In genomic region chrX:133640161-133641015, GRCh38 we compare ENCODE assay signal across 26 cellular contexts.
A peak's percentile ranks its signal among the peaks of the same experiment; 100 is the strongest.
DNase-seq lines count a peak whose midpoint lies in the region; ATAC-seq and TF ChIP-seq lines count a peak whose summit lies in the region.
"Had no signal": no experiment of that assay in that cellular context is flagged by ENCODE, and none has a peak within 500 bp of the region (broad histone marks: within the 10 kb centered on the region; RNA-seq: fewer than 3 reads in every experiment).

No MANE protein-coding gene starts in this region.

- no peak overlapping the region for H3K4me2 ChIP-seq in MM.1S (ENCODE audit: low read depth, low read length)
- H3K4me2 ChIP-seq: BLaER1 treated with 17β-estradiol and CSF1 and Interleukin-3, amounts not matched to agents 10 nM and 100 nM had no signal

- peak overlapping the region in 2 of 3 experiments; percentile 3 to 4 for H3K4me3 Mint-ChIP-seq in nephron
- H3K4me3 Mint-ChIP-seq: activated naive CD8-positive, alpha-beta T cell treated with anti-CD3 and anti-CD28 coated beads, Interleukin-2, amount 50 U/mL, for 24 hours; central memory CD8-positive, alpha-beta T cell; IgD-negative memory B cell; naive thymus-derived CD4-positive, alpha-beta T cell had no signal

- H3K36me3 ChIP-seq in SJCRH30 (no peaks in the 10 kb centered on the region), MM.1S (replicated peaks; ENCODE audit: insufficient read depth, low read length) (no peaks in the 10 kb centered on the region)
- H3K36me3 ChIP-seq: BLaER1 treated with 17β-estradiol and CSF1 and Interleukin-3, amounts not matched to agents 10 nM and 100 nM; prostate gland had no signal

- H3K4me1 Mint-ChIP-seq in nephron = peaks cover 54% of the 10 kb centered on the region
- H3K4me1 Mint-ChIP-seq: activated naive CD8-positive, alpha-beta T cell treated with anti-CD3 and anti-CD28 coated beads, Interleukin-2, amount 50 U/mL, for 24 hours; central memory CD8-positive, alpha-beta T cell; IgD-negative memory B cell; naive thymus-derived CD4-positive, alpha-beta T cell had no signal

- peak; percentile 57 for DNase-seq in AG10803 (ENCODE audit: low read depth)
- DNase-seq in SJCRH30 = peak in 1 of 2 experiments; percentile 22
- peak; percentile 53 for DNase-seq in epithelial cell of esophagus (ENCODE audit: low read depth)
- DNase-seq in MM.1S = no peak
- DNase-seq in dorsolateral prefrontal cortex = no peak
- DNase-seq: activated CD4-positive, alpha-beta T cell treated with anti-CD3 and anti-CD28 coated beads for 48 hours; activated effector memory CD4-positive, alpha-beta T cell treated with Interleukin-2 at 50 U/mL for 16 hours; activated naive CD8-positive, alpha-beta T cell treated with anti-CD3 and anti-CD28 coated beads, Interleukin-2, amount 50 U/mL, for 24 hours; effector CD8-positive, alpha-beta T cell; glutamatergic neuron; GM23248; islet precursor cell; mammary epithelial cell; naive thymus-derived CD4-positive, alpha-beta T cell; NCI-H1694 treated with DMSO at 0.1 percent for 48 hours; NCI-H446 treated with DMSO at 0.1 percent for 48 hours; NK-92 treated with Interleukin-12 subunit alpha and Interleukin-12 subunit beta, amount 100 ng/mL, for 24 hours; RPMI8226; stimulated activated CD4-positive, alpha-beta T cell treated with anti-CD3 and anti-CD28 coated beads, Interleukin-4, amount 100 ng/mL, for 24 hours had no signal

- no peak overlapping the region for H3K4me3 ChIP-seq in AG10803 (ENCODE audit: low read length)
- H3K4me3 ChIP-seq in SJCRH30 = 0 out of 2 replicates have a peak overlapping the region, but pooled peaks have one; percentile 4
- no peak overlapping the region for H3K4me3 ChIP-seq in epithelial cell of esophagus (ENCODE audit: low read length)
- H3K4me3 ChIP-seq in MM.1S (ENCODE audit: low read length) = no peak overlapping the region
- no peak overlapping the region for H3K4me3 ChIP-seq in dorsolateral prefrontal cortex
- H3K4me3 ChIP-seq: BLaER1 treated with 17β-estradiol and CSF1 and Interleukin-3, amounts not matched to agents 10 nM and 100 nM; GM23248; prostate gland had no signal

- H3K27me3 ChIP-seq in SJCRH30 (no peaks in the 10 kb centered on the region), MM.1S (replicated peaks; ENCODE audit: insufficient read depth, low read length) (no peaks in the 10 kb centered on the region), dorsolateral prefrontal cortex (peaks cover 0 to 63% (median 14%) of the 10 kb centered on the region in 45 donors)

- H3K27ac Mint-ChIP-seq in nephron = peak overlapping the region; percentile 72 to 79 (median 76)
- H3K27ac Mint-ChIP-seq: activated naive CD8-positive, alpha-beta T cell treated with anti-CD3 and anti-CD28 coated beads, Interleukin-2, amount 50 U/mL, for 24 hours; IgD-negative memory B cell; naive thymus-derived CD4-positive, alpha-beta T cell had no signal

- intact Hi-C loops in dorsolateral prefrontal cortex (cut with DNase I) = no loop called here

- no peaks in the 10 kb centered on the region for H3K9me3 Mint-ChIP-seq in nephron
- H3K9me3 Mint-ChIP-seq: activated naive CD8-positive, alpha-beta T cell treated with anti-CD3 and anti-CD28 coated beads, Interleukin-2, amount 50 U/mL, for 24 hours; central memory CD8-positive, alpha-beta T cell; IgD-negative memory B cell; naive thymus-derived CD4-positive, alpha-beta T cell had no signal

- no peak for ATAC-seq in GM19463 (IDR thresholded peaks at IDR 0.05; ENCODE audit: unreplicated experiment)
- no peak for ATAC-seq in HG03097 (IDR thresholded peaks at IDR 0.05; ENCODE audit: low FRiP score, unreplicated experiment)
- ATAC-seq: activated naive CD8-positive, alpha-beta T cell treated with anti-CD3 and anti-CD28 coated beads, Interleukin-2, amount 50 U/mL, for 24 hours; naive thymus-derived CD4-positive, alpha-beta T cell had no signal

- H3F3A ChIP-seq in MM.1S (ENCODE audit: insufficient read depth, low read length) = no peaks in the 10 kb centered on the region

- H4K20me1 ChIP-seq in MM.1S (ENCODE audit: insufficient read depth, low read length) = no peaks in the 10 kb centered on the region
- H4K20me1 ChIP-seq: BLaER1 treated with 17β-estradiol and CSF1 and Interleukin-3, amounts not matched to agents 10 nM and 100 nM had no signal

- H2AFZ ChIP-seq in MM.1S (ENCODE audit: low read length) = no peak overlapping the region
- H2AFZ ChIP-seq: GM23248 had no signal

- TF ChIP-seq CTCF in AG10803 (conservative IDR thresholded peaks at IDR 0.05; ENCODE audit: low read length) (no peak), epithelial cell of esophagus (IDR thresholded peaks at IDR 0.05; ENCODE audit: insufficient read depth, low read depth, low read length, missing control alignments) (no peak), nephron (IDR thresholded peaks at IDR 0.05; ENCODE audit: unreplicated experiment in 3 of 3) (no peak), MM.1S (IDR thresholded peaks at IDR 0.05; ENCODE audit: low read length) (no peak), dorsolateral prefrontal cortex (IDR thresholded peaks at IDR 0.05 in 54 of 56, conservative IDR thresholded peaks at IDR 0.05 in 2 of 56; ENCODE audit: low read depth in 1 of 56, partially characterized antibody in 56 of 56) (no peak)

- H3K4me1 ChIP-seq in SJCRH30 (peaks cover 7% of the 10 kb centered on the region), MM.1S (ENCODE audit: low read length) (no peaks in the 10 kb centered on the region)
- H3K4me1 ChIP-seq: BLaER1 treated with 17β-estradiol and CSF1 and Interleukin-3, amounts not matched to agents 10 nM and 100 nM; prostate gland had no signal

- H3K27ac ChIP-seq in SJCRH30 (peak overlapping the region; percentile 37), MM.1S (ENCODE audit: low read length) (no peak overlapping the region), dorsolateral prefrontal cortex (no peak overlapping the region)
- H3K27ac ChIP-seq: BLaER1 treated with 17β-estradiol and CSF1 and Interleukin-3, amounts not matched to agents 10 nM and 100 nM; GM23248; prostate gland had no signal

- H3K9ac ChIP-seq in MM.1S (ENCODE audit: low read length) = no peak overlapping the region
- H3K9ac ChIP-seq: BLaER1 treated with 17β-estradiol and CSF1 and Interleukin-3, amounts not matched to agents 10 nM and 100 nM; GM23248 had no signal

- no peaks in the 10 kb centered on the region for H3K27me3 Mint-ChIP-seq in nephron (ENCODE audit: low read depth)
- H3K27me3 Mint-ChIP-seq: activated naive CD8-positive, alpha-beta T cell treated with anti-CD3 and anti-CD28 coated beads, Interleukin-2, amount 50 U/mL, for 24 hours; naive thymus-derived CD4-positive, alpha-beta T cell had no signal

- H3K36me3 Mint-ChIP-seq in nephron (ENCODE audit: low read depth) = peaks cover 3% of the 10 kb centered on the region
- H3K36me3 Mint-ChIP-seq: IgD-negative memory B cell; naive thymus-derived CD4-positive, alpha-beta T cell had no signal

- H3K9me3 ChIP-seq in SJCRH30 (replicated peaks) (no peaks in the 10 kb centered on the region), MM.1S (replicated peaks; ENCODE audit: insufficient read depth, low read length) (no peaks in the 10 kb centered on the region)
- H3K9me3 ChIP-seq: BLaER1 treated with 17β-estradiol and CSF1 and Interleukin-3, amounts not matched to agents 10 nM and 100 nM; prostate gland had no signal

- no peaks in the 10 kb centered on the region for H3K79me2 ChIP-seq in MM.1S (ENCODE audit: low read length)

- H3K9me2 ChIP-seq in MM.1S (replicated peaks; ENCODE audit: insufficient read depth, low read length) = no peaks in the 10 kb centered on the region

Comparison
In these comparisons a context has a peak if more than half of its experiments do, and no peak if none do; other contexts are left out.
1. DNase-seq: peak in AG10803 (single experiment) and epithelial cell of esophagus (single experiment); none in MM.1S (single experiment) and dorsolateral prefrontal cortex (0 of 10).